Comparison of ENCODE assay signal across 8 cellular contexts in genomic region chr17:7234100-7235012, GRCh38. TPM values are rescaled to one million over a fixed set of nuclear protein-coding genes. Genes with fewer than 3 reads are reported as not detected.
DNase-seq lines count a peak whose midpoint lies in the region; ATAC-seq lines count a peak whose summit lies in the region.

Gene DVL2, minus strand, starts transcription at chr17:7234517. Its CDS starts 255 bp downstream, at chr17:7234262.

- peak within 1 kb of the TSS; percentile 91 to 98 for H3K4me3 ChIP-seq in muscle layer of duodenum (ENCODE audit: low read depth in 1 of 2, low read length in 2 of 2)

- peaks cover 23 to 32% of the 10 kb centered on the region in 2 donors for H3K36me3 ChIP-seq in muscle layer of duodenum (ENCODE audit: control insufficient read depth in 1 of 2, insufficient read depth in 2 of 2, low read length in 2 of 2)

- H3K4me1 Mint-ChIP-seq in activated T-cell treated with anti-CD3 and anti-CD28 coated beads, Interleukin-2, amount 50 U/mL, for 72 hours (ENCODE audit: low read depth) = peaks cover 65% of the 10 kb centered on the region

- peaks cover 17 to 44% of the 10 kb centered on the region in 2 donors for H3K4me1 ChIP-seq in muscle layer of duodenum (ENCODE audit: control insufficient read depth in 1 of 2, insufficient read depth in 2 of 2, low read length in 2 of 2)

- H3K27me3 Mint-ChIP-seq in activated T-cell treated with anti-CD3 and anti-CD28 coated beads, Interleukin-2, amount 50 U/mL, for 72 hours (ENCODE audit: low read depth) = no peaks in the 10 kb centered on the region

- no peaks in the 10 kb centered on the region for H3K9me3 ChIP-seq in muscle layer of duodenum (ENCODE audit: control insufficient read depth in 1 of 2, low read length in 2 of 2)

- peaks cover 10 to 16% of the 10 kb centered on the region in 2 donors for H3K36me3 Mint-ChIP-seq in activated T-cell treated with anti-CD3 and anti-CD28 coated beads, Interleukin-2, amount 50 U/mL, for 72 hours (ENCODE audit: insufficient read depth in 2 of 2)

- H3K9me3 Mint-ChIP-seq in activated T-cell treated with anti-CD3 and anti-CD28 coated beads, Interleukin-2, amount 50 U/mL, for 72 hours = no peaks in the 10 kb centered on the region

- ATAC-seq in GM21576 (IDR thresholded peaks at IDR 0.05; ENCODE audit: unreplicated experiment) = peak; percentile 39
- peak; percentile 57 to 60 for ATAC-seq in activated T-cell treated with anti-CD3 and anti-CD28 coated beads, Interleukin-2, amount 50 U/mL, for 72 hours (replicated peaks in 1 of 2)
- peak; percentile 58 for ATAC-seq in esophagus mucosa

- DNase-seq in DMS 273 (lab: John Stamatoyannopoulos, UW; ENCODE audit: unreplicated experiment) (peak; percentile 95), KG1 (lab: John Stamatoyannopoulos, UW) (peak; percentile 64), RKO (ENCODE audit: low spot score) (peak; percentile 94)
- peak; percentile 95 to 98 for DNase-seq in activated T-cell treated with anti-CD3 and anti-CD28 coated beads, Interleukin-2, amount 50 U/mL, for 72 hours
- peak; percentile 92 for DNase-seq in stimulated activated CD8-positive, alpha-beta memory T cell treated with anti-CD3 and anti-CD28 coated beads, Interleukin-7, amount 100 ng/mL, for 24 hours (ENCODE audit: low read depth)

- H3K27ac Mint-ChIP-seq in activated T-cell treated with anti-CD3 and anti-CD28 coated beads, Interleukin-2, amount 50 U/mL, for 72 hours = peak within 1 kb of the TSS; percentile 79

- H3K27me3 ChIP-seq in muscle layer of duodenum (ENCODE audit: low read depth, low read length) = no peaks in the 10 kb centered on the region

- peak within 1 kb of the TSS; percentile 85 to 89 for H3K4me3 Mint-ChIP-seq in activated T-cell treated with anti-CD3 and anti-CD28 coated beads, Interleukin-2, amount 50 U/mL, for 72 hours

- peak within 1 kb of the TSS; percentile 87 for H3K27ac ChIP-seq in muscle layer of duodenum (ENCODE audit: low read length)

RNA-seq across cellular contexts. Expression of gene DVL2, which starts in this region (rescaled TPM):
- total RNA-seq in activated T-cell treated with anti-CD3 and anti-CD28 coated beads, Interleukin-2, amount 50 U/mL, for 72 hours = 10 to 100 TPM; 49.5 to 54.8 TPM
- total RNA-seq in esophagus mucosa = 32.7 TPM

Comparison
In these comparisons a context has a peak if more than half of its experiments do, and no peak if none do; other contexts are left out.
1. Peak in every context shown above with its lines: DNase-seq, ATAC-seq, H3K4me3 ChIP-seq and H3K27ac ChIP-seq.